9 cellular contexts compared by ENCODE assay signal in the genomic region with DNA sequence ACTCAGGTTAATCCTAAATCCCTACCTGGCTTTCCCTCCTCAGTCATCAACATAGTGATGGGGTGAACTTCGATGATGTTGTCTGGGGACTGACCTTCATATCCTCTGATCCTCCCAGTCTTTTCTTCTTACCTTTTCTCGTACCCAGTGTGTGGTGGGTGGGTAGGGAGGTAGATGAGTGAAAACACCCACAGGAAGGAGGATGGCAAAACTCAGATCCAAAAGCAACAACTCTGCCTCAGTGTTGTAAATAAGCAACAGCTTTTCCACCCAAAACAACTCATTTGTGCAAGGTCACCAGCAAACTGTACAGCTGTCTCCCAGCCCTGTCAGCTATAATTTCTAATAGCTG. TPM values are rescaled to one million over a fixed set of nuclear protein-coding genes. Genes with fewer than 3 reads are reported as not detected.
DNase-seq lines count a peak whose midpoint lies in the region; ATAC-seq and TF ChIP-seq lines count a peak whose summit lies in the region.
"Had no signal": no experiment of that assay in that cellular context is flagged by ENCODE, and none has a peak within 500 bp of the region (broad histone marks: within the 10 kb centered on the region; RNA-seq: fewer than 3 reads in every experiment).

No MANE protein-coding gene starts in this region.

- TF ChIP-seq POLR2A in gastrocnemius medialis (IDR thresholded peaks at IDR 0.05), result no peak

- H3K4me2 ChIP-seq in MM.1S (ENCODE audit: low read depth, low read length), result peak overlapping the region; percentile 74

- H3K9me3 Mint-ChIP-seq in chondrocyte (ENCODE audit: low read depth) (no peaks in the 10 kb centered on the region), endothelial cell (ENCODE audit: unreplicated experiment) (no peaks in the 10 kb centered on the region)

- H3K9me2 ChIP-seq in MM.1S (replicated peaks; ENCODE audit: insufficient read depth, low read length), result no peaks in the 10 kb centered on the region

- no peak overlapping the region for H2AFZ ChIP-seq in MM.1S (ENCODE audit: low read length)

- peaks cover 68% of the 10 kb centered on the region for H3K4me1 Mint-ChIP-seq in chondrocyte (ENCODE audit: low read depth)
- H3K4me1 Mint-ChIP-seq in endothelial cell (ENCODE audit: unreplicated experiment), result peaks cover 25% of the 10 kb centered on the region

- H3K4me1 ChIP-seq in MM.1S (ENCODE audit: low read length), result peaks cover 84% of the 10 kb centered on the region
- H3K4me1 ChIP-seq in gastrocnemius medialis, result peaks cover 57 to 75% of the 10 kb centered on the region in 2 donors

- TF ChIP-seq CTCF in GM12864 (IDR thresholded peaks at IDR 0.05; ENCODE audit: low read depth, low read length, missing control alignments), result no peak
- no peak for TF ChIP-seq CTCF in MM.1S (IDR thresholded peaks at IDR 0.05; ENCODE audit: low read length)
- TF ChIP-seq CTCF in chondrocyte (IDR thresholded peaks at IDR 0.05), result no peak
- TF ChIP-seq CTCF in gastrocnemius medialis (IDR thresholded peaks at IDR 0.05 in 4 of 5, conservative IDR thresholded peaks at IDR 0.05 in 1 of 5), result no peak
- TF ChIP-seq CTCF in endothelial cell (IDR thresholded peaks at IDR 0.05; ENCODE audit: unreplicated experiment), result no peak

- no peaks in the 10 kb centered on the region for H3K27me3 ChIP-seq in MM.1S (replicated peaks; ENCODE audit: insufficient read depth, low read length)
- no peaks in the 10 kb centered on the region for H3K27me3 ChIP-seq in gastrocnemius medialis

- H4K20me1 ChIP-seq in MM.1S (ENCODE audit: insufficient read depth, low read length), result no peaks in the 10 kb centered on the region

- intact Hi-C loops in gastrocnemius medialis (cut with DNase I; ENCODE audit: low total_unique reads), result no loop called here

- H3K36me3 Mint-ChIP-seq in chondrocyte (ENCODE audit: low read depth) (no peaks in the 10 kb centered on the region), endothelial cell (ENCODE audit: low read depth, unreplicated experiment) (no peaks in the 10 kb centered on the region)

- H3K27ac Mint-ChIP-seq in chondrocyte (ENCODE audit: unreplicated experiment), result peak overlapping the region; percentile 97
- H3K27ac Mint-ChIP-seq in endothelial cell (ENCODE audit: unreplicated experiment), result no peak overlapping the region

- peaks cover 66% of the 10 kb centered on the region for H3F3A ChIP-seq in MM.1S (ENCODE audit: insufficient read depth, low read length)

- peaks cover 72% of the 10 kb centered on the region for H3K79me2 ChIP-seq in MM.1S (ENCODE audit: low read length)

- H3K9me3 ChIP-seq in MM.1S (replicated peaks; ENCODE audit: insufficient read depth, low read length) (no peaks in the 10 kb centered on the region), gastrocnemius medialis (no peaks in the 10 kb centered on the region)

- H3K27ac ChIP-seq in MM.1S (ENCODE audit: low read length) (peak overlapping the region; percentile 99), gastrocnemius medialis (peak overlapping the region; percentile 57 to 63 (median 63))

- ATAC-seq in gastrocnemius medialis (no peak), GM19397 (IDR thresholded peaks at IDR 0.05; ENCODE audit: unreplicated experiment) (no peak), HG03378 (IDR thresholded peaks at IDR 0.05; ENCODE audit: unreplicated experiment) (no peak)

- in situ Hi-C loops in gastrocnemius medialis (cut with MboI; ENCODE audit: low sequenced_read_pairs in 4 of 4), result no loop called here

- H3K9ac ChIP-seq in MM.1S (ENCODE audit: low read length), result peak overlapping the region; percentile 93

- H3K27me3 Mint-ChIP-seq in chondrocyte (ENCODE audit: low read depth) (no peaks in the 10 kb centered on the region), endothelial cell (ENCODE audit: unreplicated experiment) (peaks cover 11% of the 10 kb centered on the region)

- H3K4me3 Mint-ChIP-seq in chondrocyte (ENCODE audit: unreplicated experiment) (no peak overlapping the region), endothelial cell (ENCODE audit: unreplicated experiment) (no peak overlapping the region)

- H3K4me3 ChIP-seq in GM12864 (ENCODE audit: low read depth, low read length), result peak overlapping the region; percentile 37
- H3K4me3 ChIP-seq in MM.1S (ENCODE audit: low read length), result peak overlapping the region; percentile 40
- no peak overlapping the region for H3K4me3 ChIP-seq in gastrocnemius medialis

- DNase-seq in GM12864 (ENCODE audit: low read depth) (no peak), MM.1S (peak; percentile 45), chondrocyte (ENCODE audit: low spot score) (no peak), gastrocnemius medialis (no peak), endothelial cell (ENCODE audit: low spot score) (no peak), NCI-H1417 treated with DMSO at 0.1 percent for 48 hours (lab: John Stamatoyannopoulos, UW) (no peak)
- DNase-seq: kidney glomerular epithelial cell had no signal

- H3K36me3 ChIP-seq in MM.1S (replicated peaks; ENCODE audit: insufficient read depth, low read length) (no peaks in the 10 kb centered on the region; the same call in 1 of the 2 replicates), gastrocnemius medialis (no peaks in the 10 kb centered on the region)

RNA-seq across cellular contexts. Expression of gene VOPP1, which starts 38.6 kb away (rescaled TPM):
- total RNA-seq in chondrocyte (69.2 to 78.5 TPM (median 71.6 TPM) in 3 replicates), gastrocnemius medialis (10 to 100 TPM; 17.3 to 27.9 (median 26.5) TPM), endothelial cell (ENCODE audit: unreplicated experiment) (54.2 TPM)

Comparison
In these comparisons a context has a peak if more than half of its experiments do, and no peak if none do; other contexts are left out.
1. H3K4me3 ChIP-seq: peak in GM12864 (single experiment) and MM.1S (single experiment); none in gastrocnemius medialis (0 of 4).